Comparison of ENCODE assay signal across 22 cellular contexts in the genomic region with DNA sequence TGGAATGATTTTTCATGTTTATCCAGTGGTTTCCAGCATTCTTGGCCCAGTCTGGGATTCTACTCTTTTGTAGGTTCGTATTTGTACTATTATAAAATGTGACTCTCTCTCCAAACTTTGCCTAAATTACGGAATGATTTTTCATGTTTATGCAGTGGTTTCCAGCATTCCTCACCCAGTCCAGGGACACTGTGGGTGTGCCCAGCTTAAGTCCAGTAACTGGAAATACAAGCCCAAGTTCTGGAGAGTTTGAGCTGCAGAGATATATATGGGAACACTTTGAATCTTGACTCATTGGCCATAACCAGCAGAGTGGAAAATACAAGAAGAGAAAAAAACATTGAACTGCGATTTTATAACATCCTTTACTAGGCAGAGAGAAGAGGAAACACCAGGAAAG. TPM values are rescaled to one million over a fixed set of nuclear protein-coding genes. Genes with fewer than 3 reads are reported as not detected.
DNase-seq lines count a peak whose midpoint lies in the region; ATAC-seq and TF ChIP-seq lines count a peak whose summit lies in the region.
"Had no signal": no experiment of that assay in that cellular context is flagged by ENCODE, and none has a peak within 500 bp of the region (broad histone marks: within the 10 kb centered on the region; RNA-seq: fewer than 3 reads in every experiment).

No MANE protein-coding gene starts in this region.

- peaks cover 7% of the 10 kb centered on the region for H3K4me1 ChIP-seq in testis

- no peaks in the 10 kb centered on the region for H3K9me3 ChIP-seq in testis
- H3K9me3 ChIP-seq: psoas muscle had no signal

- H3K27me3 ChIP-seq in testis, result no peaks in the 10 kb centered on the region

- H3K36me3 ChIP-seq in testis (ENCODE audit: low read depth, missing control alignments), result no peaks in the 10 kb centered on the region

- H3K27ac ChIP-seq in testis, result peak overlapping the region; percentile 8 to 64
- H3K27ac ChIP-seq: cardiac muscle cell, psoas muscle had no signal

- DNase-seq in EH (ENCODE audit: low read depth) (peak; percentile 65), astrocyte of the hippocampus (ENCODE audit: low read depth, low spot score) (peak; percentile 4), iris pigment epithelial cell (ENCODE audit: low read depth) (peak; percentile 27), testis (peak; percentile 52), erythroblast (lab: John Stamatoyannopoulos, UW) (no peak), NCI-H2029 (lab: John Stamatoyannopoulos, UW) (no peak)
- DNase-seq: activated CD4-positive, alpha-beta T cell treated with anti-CD3 and anti-CD28 coated beads, Interleukin-2, amount 10 ng/mL, durations not matched to agents 7 days and 5 days; activated naive CD4-positive, alpha-beta T cell treated with Interleukin-2 at 50 U/mL for 16 hours; activated T-cell treated with anti-CD3 and anti-CD28 coated beads, Interleukin-2, amount 50 U/mL, for 48 hours; amygdala; DMS153; H9; head of caudate nucleus; NCI-H187; NCI-H748 treated with DMSO at 0.1 percent for 48 hours; psoas muscle; small intestine had no signal

- TF ChIP-seq POLR2A in testis (IDR thresholded peaks at IDR 0.05), result no peak
- TF ChIP-seq POLR2A in erythroblast (IDR thresholded peaks at IDR 0.05; ENCODE audit: low read length), result no peak

- intact Hi-C loops in testis (cut with DNase I; ENCODE audit: low total_unique reads), result no loop called here

- WGBS in testis, 2 donors, result 54 to 58% methylated on average over 3 of the region's 3 CpGs

- no peak for TF ChIP-seq CTCF in testis (IDR thresholded peaks at IDR 0.05)

- H3K4me3 ChIP-seq in testis, result no peak overlapping the region
- H3K4me3 ChIP-seq: cardiac muscle cell, psoas muscle had no signal

- no peak for ATAC-seq in HG03342 (IDR thresholded peaks at IDR 0.05; ENCODE audit: unreplicated experiment)
- no peak for ATAC-seq in GM18511 (IDR thresholded peaks at IDR 0.05; ENCODE audit: unreplicated experiment)
- ATAC-seq: psoas muscle; stimulated activated effector memory CD8-positive, alpha-beta T cell treated with anti-CD3 and anti-CD28 coated beads, Interleukin-12 subunit alpha, Interleukin-12 subunit beta, amount 100 ng/mL, for 72 hours had no signal

RNA-seq across cellular contexts. Expression of a gene that starts 5.9 kb away (rescaled TPM):
- 10 to 100 TPM; 11.2 to 13.1 TPM for total RNA-seq in testis
- polyA plus RNA-seq in testis (ENCODE audit: insufficient read depth, low read depth, low replicate concordance), result 12.4 TPM
- total RNA-seq: T-helper 2 cell treated with Interferon-gamma antibody and Interleukin-4, amounts not matched to agents 100 ng/mL and 5 ng/mL, for 36 hours had no signal

Comparison
In these comparisons a context has a peak if more than half of its experiments do, and no peak if none do; other contexts are left out.
1. DNase-seq: peak in EH (single experiment), astrocyte of the hippocampus (single experiment), iris pigment epithelial cell (single experiment) and testis (single experiment); none in erythroblast (0 of 2) and NCI-H2029 (single experiment).